ENCODE assay signal across 25 cellular contexts in genomic region chr11:58444285-58444684, GRCh38. TPM values are rescaled to one million over a fixed set of nuclear protein-coding genes. Genes with fewer than 3 reads are reported as not detected.
DNase-seq lines count a peak whose midpoint lies in the region; ATAC-seq and TF ChIP-seq lines count a peak whose summit lies in the region.
"Had no signal": no experiment of that assay in that cellular context is flagged by ENCODE, and none has a peak within 500 bp of the region (broad histone marks: within the 10 kb centered on the region; RNA-seq: fewer than 3 reads in every experiment).

No MANE protein-coding gene starts in this region.

- WGBS in mammary epithelial cell (ENCODE audit: low coverage, missing lambda C conversion rate), result 70% methylated on average over 2 of the region's 2 CpGs
- WGBS in IMR-90 (ENCODE audit: extremely low coverage in 2 of 2, insufficient read length in 1 of 2), 2 experiments, result 60% methylated on average over 1 of the region's 2 CpGs; no CpG with 5 or more reads in 1 of the 2 experiments
- no CpG with 5 or more reads among the region's 2 CpGs for WGBS in trophoblast cell (ENCODE audit: extremely low coverage, insufficient coverage, insufficient read length)

- DNase-seq in mammary epithelial cell, result no peak
- no peak for DNase-seq in breast epithelium (ENCODE audit: low spot score in 2 of 2)
- no peak for DNase-seq in IMR-90
- DNase-seq in trophoblast cell, result no peak
- DNase-seq in stimulated activated effector memory CD8-positive, alpha-beta T cell treated with anti-CD3 and anti-CD28 coated beads, Interleukin-12 subunit alpha, Interleukin-12 subunit beta, amount 100 ng/mL, for 72 hours (ENCODE audit: low spot score in 2 of 2), result no peak
- no peak for DNase-seq in HFFc6
- no peak for DNase-seq in central memory CD4-positive, alpha-beta T cell
- DNase-seq: 8988T; ACHN; AML-193; BE2C; Calu3; CD4-positive, alpha-beta memory T cell; COR-L47; DMS53; DMS79 treated with DMSO at 0.1 percent for 48 hours; GF-D8; H9 had no signal

- H2AFZ ChIP-seq in mammary epithelial cell (ENCODE audit: low read depth, low read length) (peak overlapping the region; percentile 60), IMR-90 (replicated peaks; ENCODE audit: low read length, poor library complexity) (peak overlapping the region; percentile 4), trophoblast cell (ENCODE audit: insufficient read depth, low read length, poor library complexity) (no peak overlapping the region)
- H2AFZ ChIP-seq: GM23338 had no signal

- no peak overlapping the region for H2AK9ac ChIP-seq in IMR-90 (replicated peaks; ENCODE audit: low read depth, low read length, poor library complexity)

- H3K4me3 ChIP-seq in mammary epithelial cell (replicated peaks in 1 of 3; ENCODE audit: insufficient read depth in 1 of 3, low read depth in 2 of 3, low read length in 3 of 3), result no peak overlapping the region
- no peak overlapping the region for H3K4me3 ChIP-seq in breast epithelium
- no peak overlapping the region for H3K4me3 ChIP-seq in IMR-90 (ENCODE audit: insufficient read depth, low read depth, low read length)
- no peak overlapping the region for H3K4me3 ChIP-seq in trophoblast cell (ENCODE audit: low read depth, low read length)
- H3K4me3 ChIP-seq: A549; BLaER1 treated with 17β-estradiol and CSF1 and Interleukin-3, amounts not matched to agents 10 nM and 100 nM; GM23338 had no signal

- TF ChIP-seq POLR2A in breast epithelium (IDR thresholded peaks at IDR 0.05), result no peak
- TF ChIP-seq POLR2A in IMR-90 (IDR thresholded peaks at IDR 0.05; ENCODE audit: low read depth, low read length), result no peak

- H3K27ac ChIP-seq in mammary epithelial cell (ENCODE audit: insufficient read depth, low read depth, low read length), result no peak overlapping the region
- H3K27ac ChIP-seq in breast epithelium, result no peak overlapping the region
- H3K27ac ChIP-seq in IMR-90 (ENCODE audit: insufficient read depth, low read length), result no peak overlapping the region
- no peak overlapping the region for H3K27ac ChIP-seq in trophoblast cell (ENCODE audit: low read depth, low read length)
- H3K27ac ChIP-seq: A549; BLaER1 treated with 17β-estradiol and CSF1 and Interleukin-3, amounts not matched to agents 10 nM and 100 nM had no signal

- H3K27me3 ChIP-seq in mammary epithelial cell (ENCODE audit: insufficient read depth, low read length) (peaks cover 3% of the 10 kb centered on the region), breast epithelium (no peaks in the 10 kb centered on the region), IMR-90 (ENCODE audit: control insufficient read depth, insufficient read depth, low read length) (no peaks in the 10 kb centered on the region), trophoblast cell (ENCODE audit: insufficient read depth, low read length) (no peaks in the 10 kb centered on the region)
- H3K27me3 ChIP-seq: BE2C; BLaER1 treated with 17β-estradiol and CSF1 and Interleukin-3, amounts not matched to agents 10 nM and 100 nM had no signal

- H3K4me1 ChIP-seq in mammary epithelial cell (ENCODE audit: insufficient read depth, low read length), result peaks cover 5% of the 10 kb centered on the region
- H3K4me1 ChIP-seq in breast epithelium, result no peaks in the 10 kb centered on the region
- no peaks in the 10 kb centered on the region for H3K4me1 ChIP-seq in IMR-90 (ENCODE audit: control insufficient read depth, insufficient read depth, low read length)
- no peaks in the 10 kb centered on the region for H3K4me1 ChIP-seq in trophoblast cell (ENCODE audit: control insufficient read depth in 1 of 2, insufficient read depth in 2 of 2, low read length in 2 of 2)
- H3K4me1 ChIP-seq: A549; BE2C; BLaER1 treated with 17β-estradiol and CSF1 and Interleukin-3, amounts not matched to agents 10 nM and 100 nM had no signal

- H3K18ac ChIP-seq in IMR-90 (ENCODE audit: low read depth, low read length), result no peak overlapping the region
- no peak overlapping the region for H3K18ac ChIP-seq in trophoblast cell (ENCODE audit: low read length)

- no peaks in the 10 kb centered on the region for H3K9me3 Mint-ChIP-seq in stimulated activated effector memory CD8-positive, alpha-beta T cell treated with anti-CD3 and anti-CD28 coated beads, Interleukin-12 subunit alpha, Interleukin-12 subunit beta, amount 100 ng/mL, for 72 hours
- peaks cover 18% of the 10 kb centered on the region for H3K9me3 Mint-ChIP-seq in HFFc6

- no peak overlapping the region for H2BK12ac ChIP-seq in trophoblast cell (ENCODE audit: low read length)

- H3K4me2 ChIP-seq in mammary epithelial cell (ENCODE audit: insufficient read depth, low read depth, low read length), result no peak overlapping the region
- H3K4me2 ChIP-seq in IMR-90 (ENCODE audit: low read depth, low read length), result no peak overlapping the region
- H3K4me2 ChIP-seq in trophoblast cell (ENCODE audit: low read length), result no peak overlapping the region
- H3K4me2 ChIP-seq: A549; BLaER1 treated with 17β-estradiol and CSF1 and Interleukin-3, amounts not matched to agents 10 nM and 100 nM; GM23338 had no signal

- in situ Hi-C loops in mammary epithelial cell (cut with MboI; ENCODE audit: low sequenced_read_pairs in 2 of 2) (no loop called here), IMR-90 (cut with MboI; ENCODE audit: low sequenced_read_pairs) (no loop called here)

- TF ChIP-seq CTCF in mammary epithelial cell (conservative IDR thresholded peaks at IDR 0.05 in 1 of 2, IDR thresholded peaks at IDR 0.05 in 1 of 2; ENCODE audit: extremely low read depth in 1 of 2, insufficient read depth in 1 of 2, low read depth in 1 of 2, low read length in 2 of 2), result no peak
- no peak for TF ChIP-seq CTCF in breast epithelium (IDR thresholded peaks at IDR 0.05)
- no peak for TF ChIP-seq CTCF in IMR-90 (conservative IDR thresholded peaks at IDR 0.05; ENCODE audit: low read depth, low read length)
- no peak for TF ChIP-seq CTCF in HFFc6 (IDR thresholded peaks at IDR 0.05)

- dilution Hi-C loops in mammary epithelial cell (cut with HindIII; ENCODE audit: low sequenced_read_pairs), result no loop called here
- dilution Hi-C loops in IMR-90 (cut with HindIII; ENCODE audit: low sequenced_read_pairs, unreplicated experiment), result no loop called here

- no peaks in the 10 kb centered on the region for H3K79me2 ChIP-seq in mammary epithelial cell (ENCODE audit: insufficient read depth, low read length)
- H3K79me2 ChIP-seq in trophoblast cell (ENCODE audit: control insufficient read depth, insufficient read depth, low read length, poor library complexity), result no peaks in the 10 kb centered on the region

- H3K79me1 ChIP-seq in IMR-90 (ENCODE audit: low read depth in 1 of 2, low read length in 2 of 2) (no peaks in the 10 kb centered on the region), trophoblast cell (ENCODE audit: low read length) (no peaks in the 10 kb centered on the region)

- no peaks in the 10 kb centered on the region for H3K9me1 ChIP-seq in IMR-90 (ENCODE audit: insufficient read depth, low read length)

- no peak overlapping the region for H3K27ac Mint-ChIP-seq in stimulated activated effector memory CD8-positive, alpha-beta T cell treated with anti-CD3 and anti-CD28 coated beads, Interleukin-12 subunit alpha, Interleukin-12 subunit beta, amount 100 ng/mL, for 72 hours
- H3K27ac Mint-ChIP-seq in HFFc6, result no peak overlapping the region
- H3K27ac Mint-ChIP-seq: CD4-positive, alpha-beta memory T cell; GM23338; H9 had no signal

- H3K23ac ChIP-seq in IMR-90 (ENCODE audit: low read depth, low read length), result no peak overlapping the region
- H3K23ac ChIP-seq in trophoblast cell (ENCODE audit: low read length), result peak overlapping the region; percentile 37

- no peaks in the 10 kb centered on the region for H3K9me3 ChIP-seq in mammary epithelial cell (replicated peaks; ENCODE audit: insufficient read depth, low read length)
- peaks cover 24 to 37% of the 10 kb centered on the region in 2 donors for H3K9me3 ChIP-seq in breast epithelium
- H3K9me3 ChIP-seq in IMR-90 (ENCODE audit: control insufficient read depth, insufficient read depth, low read length), result peaks cover 10% of the 10 kb centered on the region
- peaks cover 4% of the 10 kb centered on the region for H3K9me3 ChIP-seq in trophoblast cell (ENCODE audit: insufficient read depth, low read depth, low read length)
- H3K9me3 ChIP-seq: A549, BE2C had no signal

- H2BK20ac ChIP-seq in IMR-90 (ENCODE audit: low read depth, low read length), result no peak overlapping the region

- peaks cover 4% of the 10 kb centered on the region; the same call in 1 of the 2 replicates for H3K27me3 Mint-ChIP-seq in HFFc6 (ENCODE audit: insufficient read depth)

- H3K9ac ChIP-seq in mammary epithelial cell (ENCODE audit: insufficient read depth, low read length) (no peak overlapping the region), IMR-90 (ENCODE audit: low read depth, low read length) (no peak overlapping the region), trophoblast cell (ENCODE audit: low read length) (no peak overlapping the region)
- H3K9ac ChIP-seq: BLaER1 treated with 17β-estradiol and CSF1 and Interleukin-3, amounts not matched to agents 10 nM and 100 nM had no signal

- H3K36me3 ChIP-seq in mammary epithelial cell (ENCODE audit: insufficient read depth, low read length) (no peaks in the 10 kb centered on the region), breast epithelium (no peaks in the 10 kb centered on the region), IMR-90 (ENCODE audit: control insufficient read depth, insufficient read depth, low read length) (no peaks in the 10 kb centered on the region), trophoblast cell (ENCODE audit: control insufficient read depth in 1 of 2, insufficient read depth in 2 of 2, low read length in 2 of 2) (no peaks in the 10 kb centered on the region)
- H3K36me3 ChIP-seq: BE2C; BLaER1 treated with 17β-estradiol and CSF1 and Interleukin-3, amounts not matched to agents 10 nM and 100 nM had no signal

- H2BK5ac ChIP-seq in IMR-90 (ENCODE audit: low read depth, low read length, poor library complexity, severe bottlenecking) (no peak overlapping the region), trophoblast cell (ENCODE audit: low read depth, low read length, poor library complexity) (no peak overlapping the region)

- intact Hi-C loops in mammary epithelial cell (cut with micrococcal nuclease), result no loop called here
- intact Hi-C loops in breast epithelium (cut with DNase I; ENCODE audit: low total_unique reads), result no loop called here
- intact Hi-C loops in IMR-90 (cut with micrococcal nuclease), result no loop called here

- H2BK120ac ChIP-seq in IMR-90 (ENCODE audit: low read depth, low read length) (no peak overlapping the region), trophoblast cell (ENCODE audit: insufficient read depth, low read length, poor library complexity) (no peak overlapping the region)

- no peak overlapping the region for H4K5ac ChIP-seq in IMR-90 (ENCODE audit: low read depth, low read length)

- CTCF ChIA-PET in mammary epithelial cell (lab: Charles Lee; ENCODE audit: low non-redundant PET) (no interaction called here), IMR-90 (lab: Yijun Ruan, JAX) (no interaction called here)

- H3K4me3 Mint-ChIP-seq in stimulated activated effector memory CD8-positive, alpha-beta T cell treated with anti-CD3 and anti-CD28 coated beads, Interleukin-12 subunit alpha, Interleukin-12 subunit beta, amount 100 ng/mL, for 72 hours, result no peak overlapping the region
- no peak overlapping the region for H3K4me3 Mint-ChIP-seq in HFFc6
- H3K4me3 Mint-ChIP-seq: CD4-positive, alpha-beta memory T cell; GM23338; H9 had no signal

- H3K4ac ChIP-seq in IMR-90 (ENCODE audit: low read depth, low read length) (no peak overlapping the region), trophoblast cell (ENCODE audit: low read depth, low read length) (no peak overlapping the region)

- H4K12ac ChIP-seq in trophoblast cell (ENCODE audit: low read depth, low read length), result no peak overlapping the region

- H4K20me1 ChIP-seq in mammary epithelial cell (ENCODE audit: insufficient read depth, low read length), result no peaks in the 10 kb centered on the region
- no peaks in the 10 kb centered on the region for H4K20me1 ChIP-seq in IMR-90 (ENCODE audit: insufficient read depth, low read length)
- H4K20me1 ChIP-seq: BLaER1 treated with 17β-estradiol and CSF1 and Interleukin-3, amounts not matched to agents 10 nM and 100 nM had no signal

- H4K8ac ChIP-seq in IMR-90 (ENCODE audit: low read depth in 2 of 2, low read length in 2 of 2) (no peak overlapping the region), trophoblast cell (ENCODE audit: low read depth, low read length) (no peak overlapping the region)

- POLR2A ChIA-PET in IMR-90 (lab: Charles Lee; ENCODE audit: unreplicated experiment), result no interaction called here

- H3K4me1 Mint-ChIP-seq in stimulated activated effector memory CD8-positive, alpha-beta T cell treated with anti-CD3 and anti-CD28 coated beads, Interleukin-12 subunit alpha, Interleukin-12 subunit beta, amount 100 ng/mL, for 72 hours, result no peaks in the 10 kb centered on the region
- H3K4me1 Mint-ChIP-seq in HFFc6 (ENCODE audit: low read depth), result peaks cover 10% of the 10 kb centered on the region; the same call in 1 of the 2 replicates
- H3K4me1 Mint-ChIP-seq: CD4-positive, alpha-beta memory T cell; GM23338; H9 had no signal

- no peak for TF ChIP-seq RAD21 in IMR-90 (IDR thresholded peaks at IDR 0.05; ENCODE audit: low read length)

- BruUV-seq in mammary epithelial cell (replicated peaks; lab: Mats Ljungman, UMichigan), result no TSS peak
- no TSS peak for BruUV-seq in IMR-90 (replicated peaks; lab: Mats Ljungman, UMichigan)

- no peak overlapping the region for H3K56ac ChIP-seq in IMR-90 (ENCODE audit: extremely low read depth, insufficient read depth, low read length)

- H2BK15ac ChIP-seq in IMR-90 (ENCODE audit: low read depth, low read length), result no peak overlapping the region

- H3K14ac ChIP-seq in IMR-90 (replicated peaks; ENCODE audit: low read depth, low read length) (no peak overlapping the region), trophoblast cell (ENCODE audit: low read length) (no peak overlapping the region)

- H3K36me3 Mint-ChIP-seq in stimulated activated effector memory CD8-positive, alpha-beta T cell treated with anti-CD3 and anti-CD28 coated beads, Interleukin-12 subunit alpha, Interleukin-12 subunit beta, amount 100 ng/mL, for 72 hours, result no peaks in the 10 kb centered on the region
- H3K36me3 Mint-ChIP-seq in HFFc6 (ENCODE audit: low read depth), result peaks cover 25% of the 10 kb centered on the region
- H3K36me3 Mint-ChIP-seq: CD4-positive, alpha-beta memory T cell had no signal

- no peak for ATAC-seq in IMR-90 (ENCODE audit: low read depth)
- peak; percentile 28 for ATAC-seq in stimulated activated effector memory CD8-positive, alpha-beta T cell treated with anti-CD3 and anti-CD28 coated beads, Interleukin-12 subunit alpha, Interleukin-12 subunit beta, amount 100 ng/mL, for 72 hours
- ATAC-seq: A549, GM23338, HCT116 had no signal

- no peak overlapping the region for H4K91ac ChIP-seq in IMR-90 (ENCODE audit: insufficient read depth, low read depth, low read length)
- H4K91ac ChIP-seq in trophoblast cell (ENCODE audit: low read depth, low read length), result no peak overlapping the region

- H2AK5ac ChIP-seq in IMR-90 (ENCODE audit: low read depth, low read length), result no peak overlapping the region
- no peak overlapping the region for H2AK5ac ChIP-seq in trophoblast cell (ENCODE audit: low read length)

RNA-seq across cellular contexts. Expression of gene OR5B12, which starts 2.2 kb away (rescaled TPM):
- total RNA-seq in mammary epithelial cell, result not detected
- not detected for polyA plus RNA-seq in mammary epithelial cell
- polyA minus RNA-seq in mammary epithelial cell, result not detected
- total RNA-seq in breast epithelium, result not detected
- not detected in 2 replicates for total RNA-seq in IMR-90 (2012; rRNA removed)
- polyA plus RNA-seq in IMR-90 (2012; rRNA removed), result not detected in 2 replicates
- not detected in 2 replicates for polyA plus RNA-seq in IMR-90 (2012; cell fraction: cytosol; rRNA removed)
- polyA plus RNA-seq in IMR-90 (2012; cell fraction: nucleus; rRNA removed; ENCODE audit: low replicate concordance), result 0.07 TPM in 1 of 2 replicates, not detected in the other
- not detected in 2 replicates for polyA plus RNA-seq in trophoblast cell (2013)
- not detected for total RNA-seq in HFFc6 (2021; fragmentation: NEBNext Ultra II Directional; extraction: Animal tissue kit (Norgen Biotek cat#: 25700))
- total RNA-seq: Calu3; CD4-positive, alpha-beta memory T cell; Daoy; G401; GM23338; H4; H9 had no signal
- polyA plus RNA-seq: A549; CD4-positive, alpha-beta memory T cell; GM23338 had no signal

RNA-seq across cellular contexts. Expression of gene OR5B2, which starts 16.4 kb away (rescaled TPM):
- under 1 TPM in 1 of 2 donors, not detected in 1; under 0.01 TPM for total RNA-seq in mammary epithelial cell
- not detected for polyA plus RNA-seq in mammary epithelial cell
- polyA minus RNA-seq in mammary epithelial cell, result not detected
- total RNA-seq in breast epithelium, result not detected
- under 0.01 TPM in 1 of 2 replicates, not detected in the other for total RNA-seq in IMR-90 (2012; rRNA removed)
- not detected in 2 replicates for polyA plus RNA-seq in IMR-90 (2012; rRNA removed)
- not detected in 2 replicates for polyA plus RNA-seq in IMR-90 (2012; cell fraction: cytosol; rRNA removed)
- polyA plus RNA-seq in IMR-90 (2012; cell fraction: nucleus; rRNA removed; ENCODE audit: low replicate concordance), result 0.04 and 0.28 TPM in 2 replicates
- polyA plus RNA-seq in trophoblast cell (2013), result not detected in 2 replicates
- total RNA-seq in HFFc6 (2021; fragmentation: NEBNext Ultra II Directional; extraction: Animal tissue kit (Norgen Biotek cat#: 25700)), result not detected
- total RNA-seq: Calu3, Daoy, G401, GM23338, H4, H9 had no signal
- polyA plus RNA-seq: A549; CD4-positive, alpha-beta memory T cell; GM23338 had no signal

RNA-seq across cellular contexts. Expression of gene OR5B3, which starts 37.6 kb away (rescaled TPM):
- not detected for total RNA-seq in mammary epithelial cell
- not detected for polyA plus RNA-seq in mammary epithelial cell
- polyA minus RNA-seq in mammary epithelial cell, result not detected
- total RNA-seq in breast epithelium, result not detected
- not detected in 2 replicates for total RNA-seq in IMR-90 (2012; rRNA removed)
- polyA plus RNA-seq in IMR-90 (2012; rRNA removed), result not detected in 2 replicates
- polyA plus RNA-seq in IMR-90 (2012; cell fraction: cytosol; rRNA removed), result not detected in 2 replicates
- not detected in 2 replicates for polyA plus RNA-seq in IMR-90 (2012; cell fraction: nucleus; rRNA removed; ENCODE audit: low replicate concordance)
- not detected in 2 replicates for polyA plus RNA-seq in trophoblast cell (2013)
- total RNA-seq in HFFc6 (2021; fragmentation: NEBNext Ultra II Directional; extraction: Animal tissue kit (Norgen Biotek cat#: 25700)), result not detected
- total RNA-seq: Calu3; CD4-positive, alpha-beta memory T cell; Daoy; G401; GM23338; H4; H9 had no signal
- polyA plus RNA-seq: A549; CD4-positive, alpha-beta memory T cell; GM23338 had no signal
